10 cellular contexts compared by ENCODE assay signal in genomic region chr3:9172851-9173320, GRCh38.
DNase-seq lines count a peak whose midpoint lies in the region; ATAC-seq and TF ChIP-seq lines count a peak whose summit lies in the region.
"Had no signal": no experiment of that assay in that cellular context is flagged by ENCODE, and none has a peak within 500 bp of the region (broad histone marks: within the 10 kb centered on the region; RNA-seq: fewer than 3 reads in every experiment).

No MANE protein-coding gene starts in this region.

- H3K4me3 Mint-ChIP-seq in activated CD8-positive, alpha-beta T cell treated with anti-CD3 and anti-CD28 coated beads for 36 hours, result no peak overlapping the region

- intact Hi-C loops in posterior cingulate gyrus (cut with DNase I), result no loop called here
- intact Hi-C loops in activated CD8-positive, alpha-beta T cell treated with anti-CD3 and anti-CD28 coated beads for 36 hours (cut with micrococcal nuclease), result no loop called here

- DNase-seq in H4 (ENCODE audit: low spot score) (peak; percentile 25), posterior cingulate gyrus (peak in 6 of 10 donors; percentile 17 to 90 (median 67)), NCI-H774 (lab: John Stamatoyannopoulos, UW) (no peak)
- DNase-seq in activated CD4-positive, alpha-beta T cell treated with anti-CD3 and anti-CD28 coated beads, Interleukin-2, amount 50 U/mL, for 48 hours, result no peak
- no peak for DNase-seq in activated CD8-positive, alpha-beta T cell treated with anti-CD3 and anti-CD28 coated beads for 36 hours
- DNase-seq: amniotic stem cell, erythroblast had no signal

- peak; percentile 11 for ATAC-seq in esophagus mucosa
- ATAC-seq in GM19035 (IDR thresholded peaks at IDR 0.05; ENCODE audit: unreplicated experiment), result no peak
- ATAC-seq in activated CD8-positive, alpha-beta T cell treated with anti-CD3 and anti-CD28 coated beads for 36 hours, result no peak

- no peak overlapping the region for H3K27ac Mint-ChIP-seq in activated CD8-positive, alpha-beta T cell treated with anti-CD3 and anti-CD28 coated beads for 36 hours

- peaks cover 12% of the 10 kb centered on the region for H3K4me1 Mint-ChIP-seq in activated CD8-positive, alpha-beta T cell treated with anti-CD3 and anti-CD28 coated beads for 36 hours (ENCODE audit: low read depth)

- no peaks in the 10 kb centered on the region for H3K9me3 Mint-ChIP-seq in activated CD8-positive, alpha-beta T cell treated with anti-CD3 and anti-CD28 coated beads for 36 hours

- no peak for TF ChIP-seq CTCF in activated CD8-positive, alpha-beta T cell treated with anti-CD3 and anti-CD28 coated beads for 36 hours (IDR thresholded peaks at IDR 0.05)

- H3K27me3 Mint-ChIP-seq in activated CD8-positive, alpha-beta T cell treated with anti-CD3 and anti-CD28 coated beads for 36 hours, result no peaks in the 10 kb centered on the region

- no peaks in the 10 kb centered on the region for H3K36me3 Mint-ChIP-seq in activated CD8-positive, alpha-beta T cell treated with anti-CD3 and anti-CD28 coated beads for 36 hours (ENCODE audit: low read depth)

- POLR2A ChIA-PET in activated CD8-positive, alpha-beta T cell treated with anti-CD3 and anti-CD28 coated beads for 36 hours (lab: Charles Lee), result no interaction called here

- CTCF ChIA-PET in activated CD8-positive, alpha-beta T cell treated with anti-CD3 and anti-CD28 coated beads for 36 hours (lab: Charles Lee), result no interaction called here

TF ChIP-seq in PFSK-1, 5 proteins besides CTCF, POLR2A, EP300 and RAD21:
- TF ChIP-seq SIN3A (IDR thresholded peaks at IDR 0.05; ENCODE audit: borderline replicate concordance, insufficient read depth, low read length) (no peak), REST (IDR thresholded peaks at IDR 0.05; ENCODE audit: insufficient read depth in 1 of 2, low read depth in 2 of 2, low read length in 2 of 2) (no peak), FOXP2 (optimal IDR thresholded peaks at IDR 0.05; ENCODE audit: borderline replicate concordance, extremely low read depth, extremely low read length, insufficient read depth) (peak; percentile 76), POLR2AphosphoS5 (IDR thresholded peaks at IDR 0.05; ENCODE audit: low read depth, low read length) (no peak), TAF1 (IDR thresholded peaks at IDR 0.05; ENCODE audit: borderline replicate concordance, insufficient read depth, low read length) (no peak)

Comparison
In these comparisons a context has a peak if more than half of its experiments do, and no peak if none do; other contexts are left out.
1. DNase-seq: peak in H4 (single experiment) and posterior cingulate gyrus (6 of 10); none in activated CD4-positive, alpha-beta T cell treated with anti-CD3 and anti-CD28 coated beads, Interleukin-2, amount 50 U/mL, for 48 hours (0 of 2), activated CD8-positive, alpha-beta T cell treated with anti-CD3 and anti-CD28 coated beads for 36 hours (single experiment) and NCI-H774 (single experiment).